ENCODE assay signal across 1 cellular context in the genomic region with DNA sequence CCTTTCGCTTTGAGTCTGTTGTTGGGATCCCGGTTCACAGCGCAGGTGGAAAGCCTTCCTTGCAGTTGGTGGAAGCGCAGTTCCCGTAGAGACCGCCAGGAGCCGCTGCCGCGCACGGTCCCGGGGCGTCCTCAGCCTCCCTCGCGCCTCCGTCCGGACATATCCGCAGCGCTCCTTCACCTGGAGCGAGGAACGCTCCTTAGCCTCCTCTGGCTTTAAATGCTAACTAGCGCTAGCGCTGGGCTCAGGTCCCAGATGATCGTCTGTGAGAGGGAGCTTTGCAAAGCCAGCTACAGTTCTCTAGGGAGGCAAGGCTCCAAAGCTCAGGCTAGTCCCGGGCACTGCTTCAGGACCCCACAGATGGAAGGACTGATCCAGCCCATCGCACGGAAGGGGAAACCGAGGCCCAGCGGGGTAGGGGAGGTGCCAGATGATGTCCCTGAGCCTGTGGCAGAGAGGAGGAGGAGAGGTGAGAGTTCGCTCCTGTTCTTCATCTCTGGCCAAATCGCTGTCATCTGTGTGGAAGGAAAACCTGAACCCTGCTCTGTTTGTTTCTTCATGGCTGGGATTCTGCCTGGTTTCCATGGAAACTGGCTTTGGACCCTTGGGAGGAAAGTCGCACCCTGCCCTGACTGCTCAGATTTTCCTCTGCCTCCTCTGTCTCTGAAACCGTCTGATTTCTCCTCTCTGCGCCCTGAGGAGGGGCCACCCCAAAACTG.
TF ChIP-seq lines count a peak whose summit lies in the region.

No MANE protein-coding gene starts in this region.

TF ChIP-seq in K562, 482 proteins besides CTCF, POLR2A, EP300 and RAD21 (continued from another document and continues in another):
- TF ChIP-seq, protein P1, sequence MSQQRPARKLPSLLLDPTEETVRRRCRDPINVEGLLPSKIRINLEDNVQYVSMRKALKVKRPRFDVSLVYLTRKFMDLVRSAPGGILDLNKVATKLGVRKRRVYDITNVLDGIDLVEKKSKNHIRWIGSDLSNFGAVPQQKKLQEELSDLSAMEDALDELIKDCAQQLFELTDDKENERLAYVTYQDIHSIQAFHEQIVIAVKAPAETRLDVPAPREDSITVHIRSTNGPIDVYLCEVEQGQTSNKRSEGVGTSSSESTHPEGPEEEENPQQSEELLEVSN (IDR thresholded peaks at IDR 0.05; ENCODE audit: borderline replicate concordance in 1 of 2, extremely low read depth in 1 of 2, insufficient read depth in 1 of 2, insufficient read length in 1 of 2, low read depth in 1 of 2, low read length in 1 of 2, poor library complexity in 1 of 2, severe bottlenecking in 1 of 2) = peak in 1 of 2 experiments; percentile 38
- TF ChIP-seq STAT5B (CRISPR knock-in tag; IDR thresholded peaks at IDR 0.05) (no peak), MAFK (IDR thresholded peaks at IDR 0.05; ENCODE audit: low read length) (no peak), ESRRA (IDR thresholded peaks at IDR 0.05; ENCODE audit: borderline replicate concordance, low read depth) (0 out of 2 replicates have a peak, but pooled peaks have one; percentile 39), STAG1 (CRISPR knock-in tag; IDR thresholded peaks at IDR 0.05; ENCODE audit: borderline replicate concordance) (peak; percentile 35; the same call in 1 of the 2 replicates), RBFOX2 (IDR thresholded peaks at IDR 0.05; ENCODE audit: low read depth, low read length) (peak; percentile 39; the same call in 1 of the 2 replicates), IRF2 (CRISPR knock-in tag; IDR thresholded peaks at IDR 0.05) (no peak), MAZ (CRISPR knock-in tag; conservative IDR thresholded peaks at IDR 0.05 in 1 of 2, IDR thresholded peaks at IDR 0.05 in 1 of 2) (peak; percentile 46 to 78), BCOR (IDR thresholded peaks at IDR 0.05) (peak; percentile 23; the same call in 1 of the 2 replicates), RCOR1 (IDR thresholded peaks at IDR 0.05; ENCODE audit: borderline replicate concordance in 1 of 2, low read depth in 2 of 2, low read length in 2 of 2) (peak in 1 of 2 experiments; percentile 83; a peak in 2 of 4 replicates), TCF7 (IDR thresholded peaks at IDR 0.05; ENCODE audit: borderline replicate concordance) (no peak), TCF3 (CRISPR knock-in tag; IDR thresholded peaks at IDR 0.05) (peak; percentile 38), DACH1 (IDR thresholded peaks at IDR 0.05; ENCODE audit: partially characterized antibody) (peak; percentile 30), KLF16 (IDR thresholded peaks at IDR 0.05) (peak; percentile 49; the same call in 1 of the 2 replicates), BHLHE40 (IDR thresholded peaks at IDR 0.05; ENCODE audit: low read length) (peak; percentile 36; the same call in 1 of the 2 replicates), SP1 (CRISPR knock-in tag; IDR thresholded peaks at IDR 0.05) (peak; percentile 51; the same call in 1 of the 2 replicates), JUN (IDR thresholded peaks at IDR 0.05; ENCODE audit: borderline replicate concordance, low read depth, low read length) (peak; percentile 46; the same call in 1 of the 2 replicates), JUN (CRISPR knock-in tag; IDR thresholded peaks at IDR 0.05; ENCODE audit: borderline replicate concordance) (no peak), XRCC5 (IDR thresholded peaks at IDR 0.05; ENCODE audit: low read depth, low read length) (peak; percentile 85; the same call in 1 of the 2 replicates), CTBP1 (IDR thresholded peaks at IDR 0.05; ENCODE audit: borderline replicate concordance) (peak; percentile 88), ARID2 (IDR thresholded peaks at IDR 0.05) (peak; percentile 84), MYC (IDR thresholded peaks at IDR 0.05; ENCODE audit: low read depth, low read length) (peak; percentile 66), MYC (CRISPR knock-in tag; IDR thresholded peaks at IDR 0.05; ENCODE audit: borderline replicate concordance, low read depth) (no peak), ZNF12 (CRISPR knock-in tag; IDR thresholded peaks at IDR 0.05) (0 out of 2 replicates have a peak, but pooled peaks have one; percentile 40), GABPB1 (CRISPR knock-in tag; IDR thresholded peaks at IDR 0.05) (peak; percentile 30; the same call in 1 of the 2 replicates), SMC3 (conservative IDR thresholded peaks at IDR 0.05; ENCODE audit: insufficient read depth, low read depth, low read length) (peak; percentile 93), SRF (CRISPR knock-in tag; IDR thresholded peaks at IDR 0.05) (peak in 1 of 2 experiments; percentile 47; a peak in 1 of 4 replicates), ETV1 (tag; conservative IDR thresholded peaks at IDR 0.05; ENCODE audit: low read depth) (peak; percentile 44), CBFA2T3 (IDR thresholded peaks at IDR 0.05) (no peak), FOXK1 (CRISPR knock-in tag; IDR thresholded peaks at IDR 0.05; ENCODE audit: borderline replicate concordance) (0 out of 2 replicates have a peak, but pooled peaks have one; percentile 11), SMARCB1 (IDR thresholded peaks at IDR 0.05; ENCODE audit: insufficient read length, low read depth) (no peak), ZNF133 (CRISPR knock-in tag; IDR thresholded peaks at IDR 0.05) (no peak), SMARCC2 (IDR thresholded peaks at IDR 0.05; ENCODE audit: low read depth) (0 out of 2 replicates have a peak, but pooled peaks have one; percentile 62)
- TF ChIP-seq, protein P2, sequence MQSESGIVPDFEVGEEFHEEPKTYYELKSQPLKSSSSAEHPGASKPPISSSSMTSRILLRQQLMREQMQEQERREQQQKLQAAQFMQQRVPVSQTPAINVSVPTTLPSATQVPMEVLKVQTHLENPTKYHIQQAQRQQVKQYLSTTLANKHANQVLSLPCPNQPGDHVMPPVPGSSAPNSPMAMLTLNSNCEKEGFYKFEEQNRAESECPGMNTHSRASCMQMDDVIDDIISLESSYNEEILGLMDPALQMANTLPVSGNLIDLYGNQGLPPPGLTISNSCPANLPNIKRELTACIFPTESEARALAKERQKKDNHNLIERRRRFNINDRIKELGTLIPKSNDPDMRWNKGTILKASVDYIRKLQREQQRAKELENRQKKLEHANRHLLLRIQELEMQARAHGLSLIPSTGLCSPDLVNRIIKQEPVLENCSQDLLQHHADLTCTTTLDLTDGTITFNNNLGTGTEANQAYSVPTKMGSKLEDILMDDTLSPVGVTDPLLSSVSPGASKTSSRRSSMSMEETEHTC (IDR thresholded peaks at IDR 0.05) = no peak
- TF ChIP-seq, protein P3, sequence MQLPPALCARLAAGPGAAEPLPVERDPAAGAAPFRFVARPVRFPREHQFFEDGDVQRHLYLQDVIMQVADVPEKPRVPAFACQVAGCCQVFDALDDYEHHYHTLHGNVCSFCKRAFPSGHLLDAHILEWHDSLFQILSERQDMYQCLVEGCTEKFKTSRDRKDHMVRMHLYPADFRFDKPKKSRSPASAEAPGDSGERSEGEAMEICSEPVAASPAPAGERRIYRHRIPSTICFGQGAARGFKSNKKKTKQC (CRISPR knock-in tag; IDR thresholded peaks at IDR 0.05) = no peak; the same call in 1 of the 2 replicates
- TF ChIP-seq, protein P4, sequence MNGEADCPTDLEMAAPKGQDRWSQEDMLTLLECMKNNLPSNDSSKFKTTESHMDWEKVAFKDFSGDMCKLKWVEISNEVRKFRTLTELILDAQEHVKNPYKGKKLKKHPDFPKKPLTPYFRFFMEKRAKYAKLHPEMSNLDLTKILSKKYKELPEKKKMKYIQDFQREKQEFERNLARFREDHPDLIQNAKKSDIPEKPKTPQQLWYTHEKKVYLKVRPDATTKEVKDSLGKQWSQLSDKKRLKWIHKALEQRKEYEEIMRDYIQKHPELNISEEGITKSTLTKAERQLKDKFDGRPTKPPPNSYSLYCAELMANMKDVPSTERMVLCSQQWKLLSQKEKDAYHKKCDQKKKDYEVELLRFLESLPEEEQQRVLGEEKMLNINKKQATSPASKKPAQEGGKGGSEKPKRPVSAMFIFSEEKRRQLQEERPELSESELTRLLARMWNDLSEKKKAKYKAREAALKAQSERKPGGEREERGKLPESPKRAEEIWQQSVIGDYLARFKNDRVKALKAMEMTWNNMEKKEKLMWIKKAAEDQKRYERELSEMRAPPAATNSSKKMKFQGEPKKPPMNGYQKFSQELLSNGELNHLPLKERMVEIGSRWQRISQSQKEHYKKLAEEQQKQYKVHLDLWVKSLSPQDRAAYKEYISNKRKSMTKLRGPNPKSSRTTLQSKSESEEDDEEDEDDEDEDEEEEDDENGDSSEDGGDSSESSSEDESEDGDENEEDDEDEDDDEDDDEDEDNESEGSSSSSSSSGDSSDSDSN (IDR thresholded peaks at IDR 0.05; ENCODE audit: borderline replicate concordance in 1 of 2, low read depth in 2 of 2, low read length in 2 of 2) = 0 out of 4 replicates have a peak, but pooled peaks of 1 of the 2 experiments have one; percentile 29
- TF ChIP-seq, protein P5, sequence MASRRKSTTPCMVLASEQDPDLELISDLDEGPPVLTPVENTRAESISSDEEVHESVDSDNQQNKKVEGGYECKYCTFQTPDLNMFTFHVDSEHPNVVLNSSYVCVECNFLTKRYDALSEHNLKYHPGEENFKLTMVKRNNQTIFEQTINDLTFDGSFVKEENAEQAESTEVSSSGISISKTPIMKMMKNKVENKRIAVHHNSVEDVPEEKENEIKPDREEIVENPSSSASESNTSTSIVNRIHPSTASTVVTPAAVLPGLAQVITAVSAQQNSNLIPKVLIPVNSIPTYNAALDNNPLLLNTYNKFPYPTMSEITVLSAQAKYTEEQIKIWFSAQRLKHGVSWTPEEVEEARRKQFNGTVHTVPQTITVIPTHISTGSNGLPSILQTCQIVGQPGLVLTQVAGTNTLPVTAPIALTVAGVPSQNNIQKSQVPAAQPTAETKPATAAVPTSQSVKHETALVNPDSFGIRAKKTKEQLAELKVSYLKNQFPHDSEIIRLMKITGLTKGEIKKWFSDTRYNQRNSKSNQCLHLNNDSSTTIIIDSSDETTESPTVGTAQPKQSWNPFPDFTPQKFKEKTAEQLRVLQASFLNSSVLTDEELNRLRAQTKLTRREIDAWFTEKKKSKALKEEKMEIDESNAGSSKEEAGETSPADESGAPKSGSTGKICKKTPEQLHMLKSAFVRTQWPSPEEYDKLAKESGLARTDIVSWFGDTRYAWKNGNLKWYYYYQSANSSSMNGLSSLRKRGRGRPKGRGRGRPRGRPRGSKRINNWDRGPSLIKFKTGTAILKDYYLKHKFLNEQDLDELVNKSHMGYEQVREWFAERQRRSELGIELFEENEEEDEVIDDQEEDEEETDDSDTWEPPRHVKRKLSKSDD (conservative IDR thresholded peaks at IDR 0.05; ENCODE audit: low read length) = 0 out of 2 replicates have a peak, but pooled peaks have one; percentile 38
- TF ChIP-seq, protein P6, sequence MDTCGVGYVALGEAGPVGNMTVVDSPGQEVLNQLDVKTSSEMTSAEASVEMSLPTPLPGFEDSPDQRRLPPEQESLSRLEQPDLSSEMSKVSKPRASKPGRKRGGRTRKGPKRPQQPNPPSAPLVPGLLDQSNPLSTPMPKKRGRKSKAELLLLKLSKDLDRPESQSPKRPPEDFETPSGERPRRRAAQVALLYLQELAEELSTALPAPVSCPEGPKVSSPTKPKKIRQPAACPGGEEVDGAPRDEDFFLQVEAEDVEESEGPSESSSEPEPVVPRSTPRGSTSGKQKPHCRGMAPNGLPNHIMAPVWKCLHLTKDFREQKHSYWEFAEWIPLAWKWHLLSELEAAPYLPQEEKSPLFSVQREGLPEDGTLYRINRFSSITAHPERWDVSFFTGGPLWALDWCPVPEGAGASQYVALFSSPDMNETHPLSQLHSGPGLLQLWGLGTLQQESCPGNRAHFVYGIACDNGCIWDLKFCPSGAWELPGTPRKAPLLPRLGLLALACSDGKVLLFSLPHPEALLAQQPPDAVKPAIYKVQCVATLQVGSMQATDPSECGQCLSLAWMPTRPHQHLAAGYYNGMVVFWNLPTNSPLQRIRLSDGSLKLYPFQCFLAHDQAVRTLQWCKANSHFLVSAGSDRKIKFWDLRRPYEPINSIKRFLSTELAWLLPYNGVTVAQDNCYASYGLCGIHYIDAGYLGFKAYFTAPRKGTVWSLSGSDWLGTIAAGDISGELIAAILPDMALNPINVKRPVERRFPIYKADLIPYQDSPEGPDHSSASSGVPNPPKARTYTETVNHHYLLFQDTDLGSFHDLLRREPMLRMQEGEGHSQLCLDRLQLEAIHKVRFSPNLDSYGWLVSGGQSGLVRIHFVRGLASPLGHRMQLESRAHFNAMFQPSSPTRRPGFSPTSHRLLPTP (IDR thresholded peaks at IDR 0.05; ENCODE audit: borderline replicate concordance, extremely low read depth, insufficient read length) = no peak
- TF ChIP-seq, protein P7, sequence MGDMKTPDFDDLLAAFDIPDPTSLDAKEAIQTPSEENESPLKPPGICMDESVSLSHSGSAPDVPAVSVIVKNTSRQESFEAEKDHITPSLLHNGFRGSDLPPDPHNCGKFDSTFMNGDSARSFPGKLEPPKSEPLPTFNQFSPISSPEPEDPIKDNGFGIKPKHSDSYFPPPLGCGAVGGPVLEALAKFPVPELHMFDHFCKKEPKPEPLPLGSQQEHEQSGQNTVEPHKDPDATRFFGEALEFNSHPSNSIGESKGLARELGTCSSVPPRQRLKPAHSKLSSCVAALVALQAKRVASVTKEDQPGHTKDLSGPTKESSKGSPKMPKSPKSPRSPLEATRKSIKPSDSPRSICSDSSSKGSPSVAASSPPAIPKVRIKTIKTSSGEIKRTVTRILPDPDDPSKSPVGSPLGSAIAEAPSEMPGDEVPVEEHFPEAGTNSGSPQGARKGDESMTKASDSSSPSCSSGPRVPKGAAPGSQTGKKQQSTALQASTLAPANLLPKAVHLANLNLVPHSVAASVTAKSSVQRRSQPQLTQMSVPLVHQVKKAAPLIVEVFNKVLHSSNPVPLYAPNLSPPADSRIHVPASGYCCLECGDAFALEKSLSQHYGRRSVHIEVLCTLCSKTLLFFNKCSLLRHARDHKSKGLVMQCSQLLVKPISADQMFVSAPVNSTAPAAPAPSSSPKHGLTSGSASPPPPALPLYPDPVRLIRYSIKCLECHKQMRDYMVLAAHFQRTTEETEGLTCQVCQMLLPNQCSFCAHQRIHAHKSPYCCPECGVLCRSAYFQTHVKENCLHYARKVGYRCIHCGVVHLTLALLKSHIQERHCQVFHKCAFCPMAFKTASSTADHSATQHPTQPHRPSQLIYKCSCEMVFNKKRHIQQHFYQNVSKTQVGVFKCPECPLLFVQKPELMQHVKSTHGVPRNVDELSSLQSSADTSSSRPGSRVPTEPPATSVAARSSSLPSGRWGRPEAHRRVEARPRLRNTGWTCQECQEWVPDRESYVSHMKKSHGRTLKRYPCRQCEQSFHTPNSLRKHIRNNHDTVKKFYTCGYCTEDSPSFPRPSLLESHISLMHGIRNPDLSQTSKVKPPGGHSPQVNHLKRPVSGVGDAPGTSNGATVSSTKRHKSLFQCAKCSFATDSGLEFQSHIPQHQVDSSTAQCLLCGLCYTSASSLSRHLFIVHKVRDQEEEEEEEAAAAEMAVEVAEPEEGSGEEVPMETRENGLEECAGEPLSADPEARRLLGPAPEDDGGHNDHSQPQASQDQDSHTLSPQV (IDR thresholded peaks at IDR 0.05) = peak; percentile 44; the same call in 1 of the 2 replicates
- TF ChIP-seq, protein P8, sequence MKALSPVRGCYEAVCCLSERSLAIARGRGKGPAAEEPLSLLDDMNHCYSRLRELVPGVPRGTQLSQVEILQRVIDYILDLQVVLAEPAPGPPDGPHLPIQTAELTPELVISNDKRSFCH (CRISPR knock-in tag; IDR thresholded peaks at IDR 0.05) = no peak
- TF ChIP-seq, protein P8 (tag; IDR thresholded peaks at IDR 0.05) = peak; percentile 53; the same call in 1 of the 2 replicates
